In the genomic region with DNA sequence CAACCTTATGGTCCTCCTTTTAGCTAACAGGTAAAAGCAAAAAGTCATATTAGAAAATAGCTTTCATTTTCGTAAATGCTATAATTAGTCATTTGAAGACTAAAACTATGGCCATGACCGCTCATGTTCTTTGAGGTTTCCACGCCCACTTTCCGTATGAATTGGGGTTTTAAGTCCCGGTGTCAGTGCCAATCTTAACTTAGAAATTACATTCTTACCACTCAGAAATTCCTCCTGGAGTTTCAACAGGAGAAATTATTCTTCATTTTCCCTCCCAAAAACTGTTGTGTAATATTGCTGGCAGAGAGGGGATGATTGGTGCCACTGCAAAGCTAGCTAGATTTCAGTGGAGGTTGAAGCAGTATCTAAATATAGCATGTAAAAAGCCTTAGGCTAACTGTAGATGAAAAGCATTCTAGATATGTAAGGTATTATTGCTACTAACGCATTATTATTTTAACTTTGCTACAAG, we compare ENCODE assay signal across 12 cellular contexts.
DNase-seq lines count a peak whose midpoint lies in the region; ATAC-seq, FAIRE-seq and TF ChIP-seq lines count a peak whose summit lies in the region.
"Had no signal": no experiment of that assay in that cellular context is flagged by ENCODE, and none has a peak within 500 bp of the region (broad histone marks: within the 10 kb centered on the region; RNA-seq: fewer than 3 reads in every experiment).

No MANE protein-coding gene starts in this region.

- no peak overlapping the region for H3K4me3 ChIP-seq in brain microvascular endothelial cell (ENCODE audit: low read depth, low read length)

- TF ChIP-seq CTCF in brain microvascular endothelial cell (IDR thresholded peaks at IDR 0.05; ENCODE audit: low read depth, low read length, missing control alignments), result no peak

- ATAC-seq in GM18499 (IDR thresholded peaks at IDR 0.05; ENCODE audit: insufficient read depth, unreplicated experiment) (peak; percentile 93), GM19463 (IDR thresholded peaks at IDR 0.05; ENCODE audit: unreplicated experiment) (peak; percentile 98), HG02943 (IDR thresholded peaks at IDR 0.05; ENCODE audit: low read depth, unreplicated experiment) (peak; percentile 99)

- H3K27me3 ChIP-seq in brain microvascular endothelial cell (replicated peaks), result no peaks in the 10 kb centered on the region

- no peak overlapping the region for H3K27ac ChIP-seq in brain microvascular endothelial cell

- no peak for TF ChIP-seq POLR2A in H54 (IDR thresholded peaks at IDR 0.05; ENCODE audit: low read depth, low read length)

- peak; percentile 1 for DNase-seq in NCI-H226
- no peak for DNase-seq in effector CD4-positive, alpha-beta T cell
- DNase-seq in brain microvascular endothelial cell, result no peak
- DNase-seq in H54 (ENCODE audit: insufficient read length, low spot score), result no peak
- no peak for DNase-seq in NAMALWA (ENCODE audit: low spot score)
- DNase-seq: GF-D8, kidney glomerular epithelial cell, NCI-H2081 treated with DMSO at 0.1 percent for 48 hours, SK-N-SH had no signal

- no peaks in the 10 kb centered on the region for H3K36me3 ChIP-seq in brain microvascular endothelial cell (replicated peaks)

- in situ Hi-C loops in brain microvascular endothelial cell (cut with HindIII; ENCODE audit: low pct_ligation_motif_present, low sequenced_read_pairs), result no loop called here

- FAIRE-seq in H54 (lab: Jason Lieb, UNC), result no peak
